In genomic region chr20:2872304-2873009, GRCh38 we compare ENCODE assay signal across 8 cellular contexts. TPM values are rescaled to one million over a fixed set of nuclear protein-coding genes. Genes with fewer than 3 reads are reported as not detected.
DNase-seq lines count a peak whose midpoint lies in the region; ATAC-seq lines count a peak whose summit lies in the region.

No MANE protein-coding gene starts in this region.

- DNase-seq in DMS 273 (lab: John Stamatoyannopoulos, UW; ENCODE audit: unreplicated experiment), result peak; percentile 88
- peak; percentile 43 for DNase-seq in NCI-H1092 treated with DMSO at 0.1 percent for 48 hours (lab: John Stamatoyannopoulos, UW)
- DNase-seq in activated CD4-positive, CD25-positive, alpha-beta regulatory T cell treated with anti-CD3 and anti-CD28 coated beads, Interleukin-2, amount 50 U/mL, for 16 hours (ENCODE audit: low read depth, low spot score), result peak; percentile 55
- DNase-seq in central memory CD8-positive, alpha-beta T cell (ENCODE audit: low spot score in 2 of 2), result peak; percentile 54 to 60
- peak; percentile 64 to 85 for DNase-seq in left colon
- peak; percentile 81 for DNase-seq in stimulated activated CD4-positive, alpha-beta T cell treated with anti-CD3 and anti-CD28 coated beads, Interleukin-1b, Interleukin-23, amount 100 ng/mL, for 48 hours
- DNase-seq in NCI-H1048 (lab: John Stamatoyannopoulos, UW), result no peak

- H3K36me3 Mint-ChIP-seq in central memory CD8-positive, alpha-beta T cell (ENCODE audit: insufficient read depth), result peaks cover 10% of the 10 kb centered on the region

- no peaks in the 10 kb centered on the region for H3K9me3 Mint-ChIP-seq in central memory CD8-positive, alpha-beta T cell

- H3K27ac Mint-ChIP-seq in central memory CD8-positive, alpha-beta T cell (ENCODE audit: low read depth), result peak overlapping the region; percentile 49

- H3K4me3 Mint-ChIP-seq in central memory CD8-positive, alpha-beta T cell, result peak overlapping the region; percentile 90

- H3K4me1 Mint-ChIP-seq in central memory CD8-positive, alpha-beta T cell, result peaks cover 51% of the 10 kb centered on the region

- peak; percentile 39 for ATAC-seq in GM21723 (IDR thresholded peaks at IDR 0.05; ENCODE audit: unreplicated experiment)
- peak; percentile 61 for ATAC-seq in central memory CD8-positive, alpha-beta T cell (replicated peaks; ENCODE audit: extremely low read depth, poor library complexity, severe bottlenecking)
- ATAC-seq in left colon, result peak; percentile 66

- intact Hi-C loops in left colon (cut with DNase I, micrococcal nuclease), result no loop called here

- no peaks in the 10 kb centered on the region for H3K27me3 Mint-ChIP-seq in central memory CD8-positive, alpha-beta T cell

RNA-seq across cellular contexts. Expression of gene PTPRA, which starts 0.8 kb away (rescaled TPM):
- total RNA-seq in left colon, result 10 to 100 TPM; 41.4 to 55.5 TPM

RNA-seq across cellular contexts. Expression of gene VPS16, which starts 31.9 kb away (rescaled TPM):
- 10 to 100 TPM; 33.9 to 41.0 TPM for total RNA-seq in left colon

RNA-seq across cellular contexts. Expression of gene PCED1A, which starts 32.0 kb away (rescaled TPM):
- total RNA-seq in left colon, result 10 to 100 TPM; 16.2 to 26.8 TPM

RNA-seq across cellular contexts. Expression of gene TMEM239, which starts 56.3 kb away (rescaled TPM):
- total RNA-seq in left colon, result not detected

RNA-seq across cellular contexts. Expression of gene C20orf141, which starts 57.7 kb away (rescaled TPM):
- not detected for total RNA-seq in left colon
